24 cellular contexts compared by ENCODE assay signal in the genomic region with DNA sequence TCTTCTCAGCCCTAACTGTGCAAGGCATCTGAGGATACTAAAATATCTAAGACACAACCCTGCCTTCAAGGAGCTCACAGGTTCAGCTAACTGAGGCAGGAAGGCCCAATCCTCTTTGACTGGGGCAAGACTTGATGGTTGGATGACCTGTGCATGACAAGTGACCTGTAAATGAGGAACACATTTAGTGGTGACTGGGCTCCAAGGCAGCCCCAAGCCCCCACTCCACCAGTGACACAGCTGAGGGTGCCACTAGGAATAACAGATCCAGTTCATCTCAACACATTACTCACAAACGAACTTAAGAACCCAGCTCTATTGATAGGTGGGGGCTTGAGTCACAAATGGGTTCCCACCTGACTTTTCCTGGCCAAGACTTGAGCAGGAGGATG.
"Had no signal": no experiment of that assay in that cellular context is flagged by ENCODE, and none has a peak within 500 bp of the region (broad histone marks: within the 10 kb centered on the region; RNA-seq: fewer than 3 reads in every experiment).

No MANE protein-coding gene starts in this region.

- H2AFZ ChIP-seq: hepatocyte had no signal

- H3K4me1 Mint-ChIP-seq: central memory CD8-positive, alpha-beta T cell had no signal

- H3K36me3 ChIP-seq: left lung, spleen, tibial artery had no signal

- H3K36me3 Mint-ChIP-seq: activated naive CD4-positive, alpha-beta T cell treated with anti-CD3 and anti-CD28 coated beads, Interleukin-2, amount 50 U/mL, for 24 hours; mesothelial cell of epicardium had no signal

- H3K27ac Mint-ChIP-seq: activated CD8-positive, alpha-beta T cell treated with anti-CD3 and anti-CD28 coated beads, Interleukin-2, amount 10 ng/mL, durations not matched to agents 7 days and 5 days; activated naive CD4-positive, alpha-beta T cell treated with anti-CD3 and anti-CD28 coated beads, Interleukin-2, amount 50 U/mL, for 24 hours; mesothelial cell of epicardium; nephron progenitor cell; stimulated activated naive CD8-positive, alpha-beta T cell treated with anti-CD3 and anti-CD28 coated beads, Interleukin-15, Interleukin-2, amounts not matched to agents 100 ng/mL and 50 ng/mL, for 24 hours had no signal

- ATAC-seq: activated CD8-positive, alpha-beta T cell treated with anti-CD3 and anti-CD28 coated beads, Interleukin-2, amount 10 ng/mL, durations not matched to agents 7 days and 5 days; effector memory CD8-positive, alpha-beta T cell; esophagus mucosa had no signal

- DNase-seq: activated CD4-positive, alpha-beta T cell treated with anti-CD3 and anti-CD28 coated beads for 1 hour; activated CD4-positive, alpha-beta T cell treated with anti-CD3 and anti-CD28 coated beads, Interleukin-2, amount 50 U/mL, for 1 hour; activated CD8-positive, alpha-beta T cell treated with anti-CD3 and anti-CD28 coated beads, Interleukin-2, amount 10 ng/mL, durations not matched to agents 7 days and 5 days; activated gamma-delta T cell treated with Interleukin-2 at 50 U/mL for 16 hours; activated T-cell treated with anti-CD3 and anti-CD28 coated beads, Interleukin-2, amount 50 U/mL, for 1 hour; aorta; dorsolateral prefrontal cortex; effector memory CD8-positive, alpha-beta T cell; glutamatergic neuron; kidney glomerular epithelial cell; left lung; nephron progenitor cell; nucleus accumbens; retina; spleen; stimulated activated CD4-positive, alpha-beta T cell treated with anti-CD3 and anti-CD28 coated beads, Interleukin-4, amount 100 ng/mL, for 1 hour; tibial artery had no signal

- H3K4me3 ChIP-seq: dorsolateral prefrontal cortex, hepatocyte, left lung, lung, spleen, tibial artery had no signal

- H3K27me3 ChIP-seq: dorsolateral prefrontal cortex, hepatocyte, left lung, spleen, tibial artery had no signal

- H3K27ac ChIP-seq: dorsolateral prefrontal cortex, hepatocyte, left lung, tibial artery had no signal

- H3K4me2 ChIP-seq: hepatocyte had no signal

- H3K9me3 ChIP-seq: left lung, spleen, tibial artery had no signal

- H3K4me1 ChIP-seq: tibial artery had no signal

- H3K9me3 Mint-ChIP-seq: activated naive CD4-positive, alpha-beta T cell treated with anti-CD3 and anti-CD28 coated beads, Interleukin-2, amount 50 U/mL, for 24 hours; central memory CD8-positive, alpha-beta T cell; effector memory CD8-positive, alpha-beta T cell; mesothelial cell of epicardium; nephron progenitor cell; stimulated activated naive CD8-positive, alpha-beta T cell treated with anti-CD3 and anti-CD28 coated beads, Interleukin-15, Interleukin-2, amounts not matched to agents 100 ng/mL and 50 ng/mL, for 24 hours had no signal

- H3K4me3 Mint-ChIP-seq: activated CD8-positive, alpha-beta T cell treated with anti-CD3 and anti-CD28 coated beads, Interleukin-2, amount 10 ng/mL, durations not matched to agents 7 days and 5 days; activated naive CD4-positive, alpha-beta T cell treated with anti-CD3 and anti-CD28 coated beads, Interleukin-2, amount 50 U/mL, for 24 hours; central memory CD8-positive, alpha-beta T cell; effector memory CD8-positive, alpha-beta T cell; mesothelial cell of epicardium; nephron progenitor cell; stimulated activated naive CD8-positive, alpha-beta T cell treated with anti-CD3 and anti-CD28 coated beads, Interleukin-15, Interleukin-2, amounts not matched to agents 100 ng/mL and 50 ng/mL, for 24 hours had no signal

- H3K27me3 Mint-ChIP-seq: activated naive CD4-positive, alpha-beta T cell treated with anti-CD3 and anti-CD28 coated beads, Interleukin-2, amount 50 U/mL, for 24 hours; central memory CD8-positive, alpha-beta T cell; stimulated activated naive CD8-positive, alpha-beta T cell treated with anti-CD3 and anti-CD28 coated beads, Interleukin-15, Interleukin-2, amounts not matched to agents 100 ng/mL and 50 ng/mL, for 24 hours had no signal
